In genomic region chr7:22433165-22433700, GRCh38 we compare ENCODE assay signal across 8 cellular contexts.
DNase-seq lines count a peak whose midpoint lies in the region; ATAC-seq, FAIRE-seq and TF ChIP-seq lines count a peak whose summit lies in the region.
"Not testable (repeated sequence)": the region's sequence is repeated elsewhere in the genome, so short reads cannot be mapped to it uniquely, and the experiment has no call there.

No MANE protein-coding gene starts in this region.

- CTCF ChIA-PET in HCT116 (lab: Charles Lee); K562 (lab: Yijun Ruan, JAX; ENCODE audit: low intra/inter-chr PET ratio): not testable (repeated sequence)
- CTCF ChIA-PET in OCI-LY7 (lab: Charles Lee; ENCODE audit: unreplicated experiment): interaction anchor here (1.2 kb wide), 1 partner anchor 12 kb away, joined by 3 read pairs; no protein-coding TSS in a partner anchor

- not testable (repeated sequence) for H3K27me3 ChIP-seq in BLaER1 treated with 17β-estradiol and CSF1 and Interleukin-3, amounts not matched to agents 10 nM and 100 nM; HCT116 (ENCODE audit: insufficient read depth, low read length); K562 (ENCODE audit: control insufficient read depth in 2 of 2, insufficient read depth in 2 of 2, low read length in 2 of 2); neuronal stem cell (ENCODE audit: control insufficient read depth in 3 of 3, insufficient read depth in 3 of 3, low read depth in 1 of 3, low read length in 3 of 3)

- not testable (repeated sequence) for TF ChIP-seq RAD21 in HCT116 (IDR thresholded peaks at IDR 0.05; ENCODE audit: low read depth); K562 (CRISPR knock-in tag; conservative IDR thresholded peaks at IDR 0.05 in 1 of 2, IDR thresholded peaks at IDR 0.05 in 1 of 2)

- peaks cover 14% of the 10 kb centered on the region for H3K36me3 Mint-ChIP-seq in endothelial cell (ENCODE audit: low read depth, unreplicated experiment)
- not testable (repeated sequence) for H3K36me3 Mint-ChIP-seq in type B pancreatic cell

- FAIRE-seq in K562 (lab: Jason Lieb, UNC): peak; percentile 75

- not testable (repeated sequence) for H4K8ac ChIP-seq in neuronal stem cell (ENCODE audit: low read depth, low read length)

- intact Hi-C loops in HCT116 (cut with micrococcal nuclease); OCI-LY7 (cut with micrococcal nuclease; ENCODE audit: unreplicated experiment); K562 (cut with micrococcal nuclease): not testable (repeated sequence)

- not testable (repeated sequence) for TF ChIP-seq CTCF in HCT116 (IDR thresholded peaks at IDR 0.05 in 2 of 3, conservative IDR thresholded peaks at IDR 0.05 in 1 of 3; ENCODE audit: borderline replicate concordance in 1 of 3, insufficient read depth in 1 of 3, low read depth in 2 of 3, low read length in 2 of 3); OCI-LY7 (conservative IDR thresholded peaks at IDR 0.05; ENCODE audit: low read length); K562 (IDR thresholded peaks at IDR 0.05 in 2 of 3, conservative IDR thresholded peaks at IDR 0.05 in 1 of 3; ENCODE audit: insufficient read depth in 2 of 3, low read depth in 1 of 3, low read length in 3 of 3); endothelial cell (IDR thresholded peaks at IDR 0.05; ENCODE audit: unreplicated experiment); type B pancreatic cell (conservative IDR thresholded peaks at IDR 0.05)

- peaks cover 0 to 26% (median 19%) of the 10 kb centered on the region in 10 experiments; a peak in 13 of 20 replicates for H3K4me1 ChIP-seq in BLaER1 treated with 17β-estradiol and CSF1 and Interleukin-3, amounts not matched to agents 10 nM and 100 nM
- H3K4me1 ChIP-seq in HCT116 (ENCODE audit: control insufficient read depth in 1 of 2, insufficient read depth in 2 of 2, low read length in 2 of 2) (peaks cover 8 to 20% of the 10 kb centered on the region in 2 experiments; a peak in 3 of 4 replicates), OCI-LY7 (ENCODE audit: insufficient read depth, low read length, poor library complexity, severe bottlenecking) (peaks cover 94% of the 10 kb centered on the region), K562 (replicated peaks in 1 of 2; ENCODE audit: control insufficient read depth in 2 of 2, insufficient read depth in 2 of 2, low read length in 2 of 2) (peaks cover 0 to 17% of the 10 kb centered on the region in 2 experiments; a peak in 4 of 5 replicates), neuronal stem cell (ENCODE audit: control insufficient read depth in 2 of 2, insufficient read depth in 1 of 2, low read depth in 1 of 2, low read length in 2 of 2) (peaks cover 0 to 13% of the 10 kb centered on the region in 2 donors)

- POLR2A ChIA-PET in HCT116 (lab: Charles Lee); K562 (lab: Yijun Ruan, JAX): not testable (repeated sequence)
- POLR2A ChIA-PET in OCI-LY7 (lab: Charles Lee): interaction anchor here (1.0 to 7.2 kb wide), 4 partner anchors 9 to 78 kb away, joined by 6 to 97 read pairs (median 44); no protein-coding TSS in a partner anchor

- H3K27me3 Mint-ChIP-seq in endothelial cell (ENCODE audit: unreplicated experiment); type B pancreatic cell: not testable (repeated sequence)

- not testable (repeated sequence) for H3K9ac ChIP-seq in BLaER1 treated with 17β-estradiol and CSF1 and Interleukin-3, amounts not matched to agents 10 nM and 100 nM; HCT116 (ENCODE audit: low read length); neuronal stem cell (ENCODE audit: low read depth, low read length, poor library complexity)
- peak overlapping the region in 1 of 2 experiments; percentile 58; a peak in 2 of 4 replicates for H3K9ac ChIP-seq in K562 (ENCODE audit: insufficient read depth in 1 of 2, low read depth in 2 of 2, low read length in 2 of 2)

- not testable (repeated sequence) for H3K79me1 ChIP-seq in neuronal stem cell (ENCODE audit: low read depth, low read length)

- H3K4ac ChIP-seq in neuronal stem cell (ENCODE audit: low read length): not testable (repeated sequence)

- H3K4me3 ChIP-seq in BLaER1 treated with 17β-estradiol and CSF1 and Interleukin-3, amounts not matched to agents 10 nM and 100 nM; HCT116 (replicated peaks in 1 of 2; ENCODE audit: low read depth in 1 of 2, low read length in 2 of 2); OCI-LY7 (ENCODE audit: low read depth, low read length, poor library complexity, severe bottlenecking); K562; neuronal stem cell (ENCODE audit: low read length in 2 of 2): not testable (repeated sequence)
- peak overlapping the region; percentile 9; the same call in 1 of the 2 replicates for H3K4me3 ChIP-seq in iPS-18c (ENCODE audit: insufficient read depth, low read depth, low read length)

- not testable (repeated sequence) for H3K4me3 Mint-ChIP-seq in endothelial cell (ENCODE audit: unreplicated experiment)
- H3K4me3 Mint-ChIP-seq in type B pancreatic cell: peak overlapping the region; percentile 57

- H3K14ac ChIP-seq in neuronal stem cell (ENCODE audit: low read length): not testable (repeated sequence)

- not testable (repeated sequence) for H3K36me3 ChIP-seq in BLaER1 treated with 17β-estradiol and CSF1 and Interleukin-3, amounts not matched to agents 10 nM and 100 nM; HCT116 (ENCODE audit: control insufficient read depth in 1 of 2, insufficient read depth in 2 of 2, low read length in 2 of 2); OCI-LY7 (ENCODE audit: insufficient read depth, low read length); K562 (ENCODE audit: control insufficient read depth, insufficient read depth, low read length); neuronal stem cell (replicated peaks in 1 of 2; ENCODE audit: control insufficient read depth in 2 of 2, insufficient read depth in 2 of 2, low read length in 2 of 2)

- RAD21 ChIA-PET in HCT116 (lab: Charles Lee; ENCODE audit: low non-redundant PET in 1 of 2, low total read pairs in 2 of 2, uncharacterized antibody in 2 of 2, unreplicated experiment in 2 of 2): not testable (repeated sequence)

- not testable (repeated sequence) for H2BK12ac ChIP-seq in neuronal stem cell (ENCODE audit: low read length)

- not testable (repeated sequence) for TF ChIP-seq POLR2A in HCT116 (IDR thresholded peaks at IDR 0.05; ENCODE audit: borderline replicate concordance, extremely low read depth, insufficient read depth, insufficient read length); K562 (conservative IDR thresholded peaks at IDR 0.05)

- not testable (repeated sequence) for H3K9me2 ChIP-seq in HCT116 (ENCODE audit: insufficient read depth); OCI-LY7 (ENCODE audit: insufficient read depth, low read length)

- not testable (repeated sequence) for BruUV-seq in HCT116 (replicated peaks; lab: Mats Ljungman, UMichigan); OCI-LY7 (replicated peaks; lab: Mats Ljungman, UMichigan); K562 (replicated peaks; lab: Mats Ljungman, UMichigan)

- not testable (repeated sequence) for H2AK5ac ChIP-seq in neuronal stem cell (ENCODE audit: low read depth, low read length)

- not testable (repeated sequence) for H4K20me1 ChIP-seq in BLaER1 treated with 17β-estradiol and CSF1 and Interleukin-3, amounts not matched to agents 10 nM and 100 nM; HCT116 (ENCODE audit: insufficient read depth); OCI-LY7 (ENCODE audit: insufficient read depth, low read length); K562 (replicated peaks; ENCODE audit: control insufficient read depth, insufficient read depth, low read length)

- not testable (repeated sequence) for H3K27ac ChIP-seq in BLaER1 treated with 17β-estradiol and CSF1 and Interleukin-3, amounts not matched to agents 10 nM and 100 nM; HCT116 (ENCODE audit: low read depth, low read length)
- H3K27ac ChIP-seq in OCI-LY7 (ENCODE audit: low read depth, low read length, poor library complexity, severe bottlenecking): peak overlapping the region; percentile 99
- peak overlapping the region; percentile 85 for H3K27ac ChIP-seq in K562 (ENCODE audit: extremely low read depth, low read depth, low read length)
- peak overlapping the region; percentile 53 for H3K27ac ChIP-seq in neuronal stem cell (replicated peaks; ENCODE audit: low read length)

- H3K79me2 ChIP-seq in HCT116 (ENCODE audit: insufficient read depth, low read length); OCI-LY7 (ENCODE audit: insufficient read depth, low read depth, low read length); K562 (ENCODE audit: control insufficient read depth, insufficient read depth, low read length): not testable (repeated sequence)

- H2BK5ac ChIP-seq in neuronal stem cell (ENCODE audit: low read length): not testable (repeated sequence)

- TF ChIP-seq EP300 in K562 (IDR thresholded peaks at IDR 0.05; ENCODE audit: low read length): not testable (repeated sequence)

- peak; percentile 34; the same call in 1 of the 2 replicates for ATAC-seq in HCT116
- ATAC-seq in K562: peak; percentile 51; the same call in 2 of the 3 replicates

- not testable (repeated sequence) for H3K23ac ChIP-seq in neuronal stem cell (ENCODE audit: low read depth, low read length, poor library complexity)

- not testable (repeated sequence) for DNase-seq in HCT116 (ENCODE audit: low read depth, low spot score); OCI-LY7 (ENCODE audit: low spot score); endothelial cell (ENCODE audit: low spot score); neuronal stem cell (ENCODE audit: low spot score); type B pancreatic cell (ENCODE audit: extremely low spot score, unreplicated experiment)
- peak in 1 of 4 experiments; percentile 21 for DNase-seq in K562 (ENCODE audit: extremely low read depth in 1 of 4, low spot score in 3 of 4)

- not testable (repeated sequence) for H2BK15ac ChIP-seq in neuronal stem cell (ENCODE audit: low read length)

- H3K9me3 Mint-ChIP-seq in endothelial cell (ENCODE audit: unreplicated experiment); type B pancreatic cell: not testable (repeated sequence)

- H2AFZ ChIP-seq in HCT116 (ENCODE audit: low read depth, low read length, poor library complexity, severe bottlenecking); neuronal stem cell (ENCODE audit: low read length): not testable (repeated sequence)
- peak overlapping the region; percentile 54; the same call in 1 of the 2 replicates for H2AFZ ChIP-seq in OCI-LY7 (ENCODE audit: low read length)
- H2AFZ ChIP-seq in K562 (ENCODE audit: low read depth, low read length): peak overlapping the region; percentile 47; the same call in 1 of the 2 replicates

- H3K27ac Mint-ChIP-seq in endothelial cell (ENCODE audit: unreplicated experiment) (peak overlapping the region; percentile 100), type B pancreatic cell (peak overlapping the region; percentile 91)

- WGBS in K562 (ENCODE audit: insufficient coverage, low coverage, missing lambda C conversion rate): 81% methylated on average over 2 of the region's 2 CpGs
- WGBS in neuronal stem cell (ENCODE audit: extremely low coverage in 2 of 2, insufficient read length in 2 of 2, insufficient replicate concordance in 1 of 2), 2 donors: no CpG with 5 or more reads among the region's 2 CpGs

- not testable (repeated sequence) for H3K18ac ChIP-seq in neuronal stem cell (ENCODE audit: low read length)

- not testable (repeated sequence) for H3K9me1 ChIP-seq in K562 (ENCODE audit: control insufficient read depth, insufficient read depth, low read length)

- H3K9me3 ChIP-seq in BLaER1 treated with 17β-estradiol and CSF1 and Interleukin-3, amounts not matched to agents 10 nM and 100 nM (replicated peaks in 1 of 11): peaks cover 4 to 43% (median 23%) of the 10 kb centered on the region in 11 experiments; a peak in 20 of 22 replicates
- H3K9me3 ChIP-seq in HCT116 (ENCODE audit: control insufficient read depth in 1 of 2, insufficient read depth in 1 of 2, low read depth in 1 of 2, low read length in 2 of 2); OCI-LY7 (ENCODE audit: low read length); K562 (replicated peaks; ENCODE audit: control insufficient read depth, insufficient read depth, low read depth, low read length); iPS-18c (ENCODE audit: control insufficient read depth, insufficient read depth, low read length); neuronal stem cell (replicated peaks in 1 of 2; ENCODE audit: control insufficient read depth in 2 of 2, insufficient read depth in 1 of 2, low read depth in 1 of 2, low read length in 2 of 2): not testable (repeated sequence)

- H2BK120ac ChIP-seq in neuronal stem cell (ENCODE audit: low read depth, low read length): not testable (repeated sequence)

- H3K4me1 Mint-ChIP-seq in endothelial cell (ENCODE audit: unreplicated experiment) (peaks cover 50% of the 10 kb centered on the region), type B pancreatic cell (ENCODE audit: unreplicated experiment) (peaks cover 16% of the 10 kb centered on the region)

- peak overlapping the region in 7 of 11 experiments; percentile 30 to 42 (median 36); a peak in 9 of 22 replicates for H3K4me2 ChIP-seq in BLaER1 treated with 17β-estradiol and CSF1 and Interleukin-3, amounts not matched to agents 10 nM and 100 nM
- H3K4me2 ChIP-seq in HCT116 (ENCODE audit: low read length) (peak overlapping the region; percentile 50), OCI-LY7 (ENCODE audit: low read length) (peak overlapping the region; percentile 73; the same call in 1 of the 2 replicates), K562 (ENCODE audit: insufficient read depth, low read length) (peak overlapping the region; percentile 45)
- not testable (repeated sequence) for H3K4me2 ChIP-seq in neuronal stem cell (ENCODE audit: insufficient read depth, low read length, poor library complexity, severe bottlenecking)

- in situ Hi-C loops in K562 (cut with MboI): not testable (repeated sequence)

- not testable (repeated sequence) for H4K91ac ChIP-seq in neuronal stem cell (ENCODE audit: low read depth, low read length, poor library complexity)
